ENCODE assay signal across 9 cellular contexts in the genomic region with DNA sequence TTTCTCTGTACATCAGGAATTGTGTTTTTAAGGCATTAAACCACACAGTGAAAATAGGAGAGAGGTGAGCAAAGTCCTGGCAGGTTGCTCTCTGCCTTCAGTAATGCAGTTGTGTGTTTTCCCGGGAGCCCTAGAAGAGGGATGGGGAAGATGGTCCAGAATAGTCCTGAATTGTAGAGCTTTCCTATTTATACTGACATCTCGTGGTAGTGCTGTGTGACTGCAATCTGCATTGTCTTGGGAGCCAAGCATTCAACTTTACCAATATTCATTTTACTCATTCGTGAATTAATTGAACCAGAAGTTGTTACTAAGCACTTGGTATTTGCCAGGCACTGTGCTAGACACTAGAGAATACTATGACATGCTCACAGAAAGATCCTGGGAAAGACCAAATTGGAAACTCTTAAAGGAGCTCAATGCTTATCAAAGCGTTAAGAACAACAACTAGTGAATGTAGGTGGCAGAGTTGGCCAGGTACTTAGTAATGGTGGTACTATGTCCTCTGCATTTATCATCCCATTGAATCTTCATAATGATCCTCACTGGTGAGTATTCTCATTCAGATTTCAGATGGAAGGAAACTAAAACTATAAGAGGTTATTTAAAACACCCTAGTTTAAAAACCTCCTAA.
A peak's percentile ranks its signal among the peaks of the same experiment; 100 is the strongest.
DNase-seq lines count a peak whose midpoint lies in the region; ATAC-seq and TF ChIP-seq lines count a peak whose summit lies in the region.
"Had no signal": no experiment of that assay in that cellular context is flagged by ENCODE, and none has a peak within 500 bp of the region (broad histone marks: within the 10 kb centered on the region; RNA-seq: fewer than 3 reads in every experiment).

No MANE protein-coding gene starts in this region.

- POLR2A ChIA-PET in HCT116 (lab: Charles Lee) = no interaction called here

- BruUV-seq in HCT116 (replicated peaks; lab: Mats Ljungman, UMichigan) = no TSS peak

- no peaks in the 10 kb centered on the region for H3K9me2 ChIP-seq in HCT116 (ENCODE audit: insufficient read depth)

- H3K4me1 ChIP-seq in HCT116 (ENCODE audit: control insufficient read depth in 1 of 2, insufficient read depth in 2 of 2, low read length in 2 of 2) (peaks cover 0 to 8% of the 10 kb centered on the region in 2 experiments; a peak in 2 of 4 replicates), uterus (no peaks in the 10 kb centered on the region)

- intact Hi-C loops in HCT116 (cut with micrococcal nuclease) = loop anchor here (1.0 to 5.0 kb wide), 3 partner anchors 71 to 1101 kb away; a partner anchor contains a TSS
- intact Hi-C loops in uterus (cut with DNase I; ENCODE audit: low total_unique reads) = no loop called here

- TF ChIP-seq CTCF in HCT116 (IDR thresholded peaks at IDR 0.05 in 2 of 3, conservative IDR thresholded peaks at IDR 0.05 in 1 of 3; ENCODE audit: borderline replicate concordance in 1 of 3, insufficient read depth in 1 of 3, low read depth in 2 of 3, low read length in 2 of 3) = peak; percentile 55 to 74 (median 72); a peak in 5 of 6 replicates
- peak; percentile 88 for TF ChIP-seq CTCF in cardiac fibroblast (IDR thresholded peaks at IDR 0.05; ENCODE audit: low read depth, low read length)
- peak; percentile 86 to 93 (median 88) for TF ChIP-seq CTCF in uterus (IDR thresholded peaks at IDR 0.05)

- H3K36me3 ChIP-seq in HCT116 (ENCODE audit: control insufficient read depth in 1 of 2, insufficient read depth in 2 of 2, low read length in 2 of 2) = no peaks in the 10 kb centered on the region
- no peaks in the 10 kb centered on the region for H3K36me3 ChIP-seq in uterus
- H3K36me3 ChIP-seq: SJSA1 had no signal

- no peak for TF ChIP-seq POLR2A in HCT116 (IDR thresholded peaks at IDR 0.05; ENCODE audit: borderline replicate concordance, extremely low read depth, insufficient read depth, insufficient read length)
- TF ChIP-seq POLR2A in uterus (IDR thresholded peaks at IDR 0.05) = no peak
- TF ChIP-seq POLR2A in GM18505 (IDR thresholded peaks at IDR 0.05; ENCODE audit: borderline replicate concordance, extremely low read depth, insufficient read depth, insufficient read length) = no peak

- no peak overlapping the region for H3K27ac ChIP-seq in HCT116 (ENCODE audit: low read depth, low read length)
- H3K27ac ChIP-seq in uterus = peak overlapping the region in 1 of 2 donors; percentile 6
- H3K27ac ChIP-seq: SJSA1 had no signal

- TF ChIP-seq RAD21 in HCT116 (IDR thresholded peaks at IDR 0.05; ENCODE audit: low read depth) = peak; percentile 76

- CTCF ChIA-PET in HCT116 (lab: Charles Lee) = interaction anchor here (0.9 to 2.1 kb wide), 8 partner anchors 9 to 215 kb away, joined by 3 to 13 read pairs (median 4); a partner anchor contains a TSS

- H3K4me3 ChIP-seq in HCT116 (replicated peaks in 1 of 2; ENCODE audit: low read depth in 1 of 2, low read length in 2 of 2) = no peak overlapping the region
- no peak overlapping the region for H3K4me3 ChIP-seq in cardiac fibroblast (replicated peaks in 1 of 2; ENCODE audit: low read depth in 2 of 2, low read length in 2 of 2)
- no peak overlapping the region for H3K4me3 ChIP-seq in uterus
- H3K4me3 ChIP-seq: SJSA1 had no signal

- H3K9ac ChIP-seq in HCT116 (ENCODE audit: low read length) = no peak overlapping the region

- no peak overlapping the region for H3K4me2 ChIP-seq in HCT116 (ENCODE audit: low read length)

- no peaks in the 10 kb centered on the region for H3K79me2 ChIP-seq in HCT116 (ENCODE audit: insufficient read depth, low read length)

- H4K20me1 ChIP-seq in HCT116 (ENCODE audit: insufficient read depth) = no peaks in the 10 kb centered on the region

- no peak overlapping the region for H2AFZ ChIP-seq in HCT116 (ENCODE audit: low read depth, low read length, poor library complexity, severe bottlenecking)

- RAD21 ChIA-PET in HCT116 (lab: Charles Lee; ENCODE audit: low non-redundant PET in 1 of 2, low total read pairs in 2 of 2, uncharacterized antibody in 2 of 2, unreplicated experiment in 2 of 2) = interaction anchor here (0.7 to 0.8 kb wide), 2 partner anchors 76 to 152 kb away, joined by 3 read pairs; no protein-coding TSS in a partner anchor

- peak; percentile 95 for ATAC-seq in HCT116
- no peak for ATAC-seq in GM18505 (IDR thresholded peaks at IDR 0.05; ENCODE audit: unreplicated experiment)

- DNase-seq in DMS114 treated with DMSO at 0.1 percent for 48 hours (lab: John Stamatoyannopoulos, UW; ENCODE audit: unreplicated experiment) = peak; percentile 38
- peak; percentile 28 for DNase-seq in HCT116 (ENCODE audit: low read depth, low spot score)
- DNase-seq in NCI-H345 (lab: John Stamatoyannopoulos, UW) = peak; percentile 25
- DNase-seq in cardiac fibroblast (ENCODE audit: low read depth in 2 of 2) = peak; percentile 74 to 79
- DNase-seq in left kidney (ENCODE audit: low read depth, low spot score) = peak; percentile 73
- peak in 1 of 2 donors; percentile 28 for DNase-seq in uterus
- no peak for DNase-seq in middle frontal gyrus (ENCODE audit: extremely low spot score, low spot score)

- H3K27me3 ChIP-seq in HCT116 (ENCODE audit: insufficient read depth, low read length) (no peaks in the 10 kb centered on the region), uterus (no peaks in the 10 kb centered on the region)
- H3K27me3 ChIP-seq: SJSA1 had no signal

- H3K9me3 ChIP-seq in HCT116 (ENCODE audit: control insufficient read depth in 1 of 2, insufficient read depth in 1 of 2, low read depth in 1 of 2, low read length in 2 of 2) (no peaks in the 10 kb centered on the region), uterus (no peaks in the 10 kb centered on the region)
- H3K9me3 ChIP-seq: SJSA1 had no signal

TF ChIP-seq in HCT116, 20 proteins besides CTCF, POLR2A, EP300 and RAD21 (continues in another document):
- TF ChIP-seq ELF1 (IDR thresholded peaks at IDR 0.05; ENCODE audit: borderline replicate concordance, low read depth) (no peak), SP1 (IDR thresholded peaks at IDR 0.05; ENCODE audit: low read depth) (no peak), CEBPB (IDR thresholded peaks at IDR 0.05; ENCODE audit: low read depth) (no peak), FOSL1 (IDR thresholded peaks at IDR 0.05; ENCODE audit: low read depth) (no peak), YY1 (IDR thresholded peaks at IDR 0.05; ENCODE audit: extremely low read depth, insufficient replicate concordance, low read depth, low read length) (no peak), ZFX (IDR thresholded peaks at IDR 0.05) (no peak), CBX3 (IDR thresholded peaks at IDR 0.05; ENCODE audit: low read depth) (no peak), EZH2 (IDR thresholded peaks at IDR 0.05) (no peak), EZH2phosphoT487 (IDR thresholded peaks at IDR 0.05; ENCODE audit: borderline replicate concordance) (no peak), POLR2AphosphoS5 (IDR thresholded peaks at IDR 0.05; ENCODE audit: low read depth, low read length) (no peak), JUND (IDR thresholded peaks at IDR 0.05) (no peak), SRF (IDR thresholded peaks at IDR 0.05; ENCODE audit: low read depth) (no peak), TCF7L2 (IDR thresholded peaks at IDR 0.05; ENCODE audit: borderline replicate concordance, extremely low read depth, insufficient read depth, insufficient read length) (no peak), EGR1 (IDR thresholded peaks at IDR 0.05; ENCODE audit: low read depth) (no peak)
- TF ChIP-seq, protein P1, sequence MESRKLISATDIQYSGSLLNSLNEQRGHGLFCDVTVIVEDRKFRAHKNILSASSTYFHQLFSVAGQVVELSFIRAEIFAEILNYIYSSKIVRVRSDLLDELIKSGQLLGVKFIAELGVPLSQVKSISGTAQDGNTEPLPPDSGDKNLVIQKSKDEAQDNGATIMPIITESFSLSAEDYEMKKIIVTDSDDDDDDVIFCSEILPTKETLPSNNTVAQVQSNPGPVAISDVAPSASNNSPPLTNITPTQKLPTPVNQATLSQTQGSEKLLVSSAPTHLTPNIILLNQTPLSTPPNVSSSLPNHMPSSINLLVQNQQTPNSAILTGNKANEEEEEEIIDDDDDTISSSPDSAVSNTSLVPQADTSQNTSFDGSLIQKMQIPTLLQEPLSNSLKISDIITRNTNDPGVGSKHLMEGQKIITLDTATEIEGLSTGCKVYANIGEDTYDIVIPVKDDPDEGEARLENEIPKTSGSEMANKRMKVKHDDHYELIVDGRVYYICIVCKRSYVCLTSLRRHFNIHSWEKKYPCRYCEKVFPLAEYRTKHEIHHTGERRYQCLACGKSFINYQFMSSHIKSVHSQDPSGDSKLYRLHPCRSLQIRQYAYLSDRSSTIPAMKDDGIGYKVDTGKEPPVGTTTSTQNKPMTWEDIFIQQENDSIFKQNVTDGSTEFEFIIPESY (IDR thresholded peaks at IDR 0.05; ENCODE audit: extremely low read depth, insufficient replicate concordance, low read length) = no peak
- TF ChIP-seq, protein P2, sequence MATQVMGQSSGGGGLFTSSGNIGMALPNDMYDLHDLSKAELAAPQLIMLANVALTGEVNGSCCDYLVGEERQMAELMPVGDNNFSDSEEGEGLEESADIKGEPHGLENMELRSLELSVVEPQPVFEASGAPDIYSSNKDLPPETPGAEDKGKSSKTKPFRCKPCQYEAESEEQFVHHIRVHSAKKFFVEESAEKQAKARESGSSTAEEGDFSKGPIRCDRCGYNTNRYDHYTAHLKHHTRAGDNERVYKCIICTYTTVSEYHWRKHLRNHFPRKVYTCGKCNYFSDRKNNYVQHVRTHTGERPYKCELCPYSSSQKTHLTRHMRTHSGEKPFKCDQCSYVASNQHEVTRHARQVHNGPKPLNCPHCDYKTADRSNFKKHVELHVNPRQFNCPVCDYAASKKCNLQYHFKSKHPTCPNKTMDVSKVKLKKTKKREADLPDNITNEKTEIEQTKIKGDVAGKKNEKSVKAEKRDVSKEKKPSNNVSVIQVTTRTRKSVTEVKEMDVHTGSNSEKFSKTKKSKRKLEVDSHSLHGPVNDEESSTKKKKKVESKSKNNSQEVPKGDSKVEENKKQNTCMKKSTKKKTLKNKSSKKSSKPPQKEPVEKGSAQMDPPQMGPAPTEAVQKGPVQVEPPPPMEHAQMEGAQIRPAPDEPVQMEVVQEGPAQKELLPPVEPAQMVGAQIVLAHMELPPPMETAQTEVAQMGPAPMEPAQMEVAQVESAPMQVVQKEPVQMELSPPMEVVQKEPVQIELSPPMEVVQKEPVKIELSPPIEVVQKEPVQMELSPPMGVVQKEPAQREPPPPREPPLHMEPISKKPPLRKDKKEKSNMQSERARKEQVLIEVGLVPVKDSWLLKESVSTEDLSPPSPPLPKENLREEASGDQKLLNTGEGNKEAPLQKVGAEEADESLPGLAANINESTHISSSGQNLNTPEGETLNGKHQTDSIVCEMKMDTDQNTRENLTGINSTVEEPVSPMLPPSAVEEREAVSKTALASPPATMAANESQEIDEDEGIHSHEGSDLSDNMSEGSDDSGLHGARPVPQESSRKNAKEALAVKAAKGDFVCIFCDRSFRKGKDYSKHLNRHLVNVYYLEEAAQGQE (IDR thresholded peaks at IDR 0.05; ENCODE audit: low read depth) = no peak
- TF ChIP-seq, protein P3, sequence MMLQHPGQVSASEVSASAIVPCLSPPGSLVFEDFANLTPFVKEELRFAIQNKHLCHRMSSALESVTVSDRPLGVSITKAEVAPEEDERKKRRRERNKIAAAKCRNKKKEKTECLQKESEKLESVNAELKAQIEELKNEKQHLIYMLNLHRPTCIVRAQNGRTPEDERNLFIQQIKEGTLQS (IDR thresholded peaks at IDR 0.05) = no peak
